In genomic region chr3:190699784-190700183, GRCh38 we compare ENCODE assay signal across 24 cellular contexts.
"Had no signal": no experiment of that assay in that cellular context is flagged by ENCODE, and none has a peak within 500 bp of the region (broad histone marks: within the 10 kb centered on the region; RNA-seq: fewer than 3 reads in every experiment).

No MANE protein-coding gene starts in this region.

- ATAC-seq: activated naive CD4-positive, alpha-beta T cell treated with anti-CD3 and anti-CD28 coated beads, Interleukin-2, amount 50 U/mL, for 72 hours; activated T-cell treated with anti-CD3 and anti-CD28 coated beads, Interleukin-2, amount 50 U/mL, for 72 hours; natural killer cell; right cardiac atrium; stimulated activated naive B cell treated with anti-CD40 and anti-IgM and Interleukin-4, amounts not matched to agents 10 μg/mL and 1 μg/mL and 100 μg/mL, for 72 hours had no signal

- H3K27me3 ChIP-seq: breast epithelium, esophagus squamous epithelium, stomach, thyroid gland had no signal

- H3K4me3 ChIP-seq: breast epithelium, esophagus squamous epithelium, left ventricle myocardium inferior, lung, stomach, thyroid gland had no signal

- H3K9me3 ChIP-seq: breast epithelium, esophagus squamous epithelium, left ventricle myocardium inferior, stomach, thyroid gland had no signal

- H3K4me1 ChIP-seq: breast epithelium, thyroid gland had no signal

- DNase-seq: activated CD4-positive, alpha-beta T cell treated with anti-CD3 and anti-CD28 coated beads for 4 hours; activated CD4-positive, alpha-beta T cell treated with anti-CD3 and anti-CD28 coated beads, Interleukin-2, amount 50 U/mL, for 4 hours; activated CD4-positive, CD25-positive, alpha-beta regulatory T cell; activated naive CD4-positive, alpha-beta T cell; activated T-cell treated with anti-CD3 and anti-CD28 coated beads for 4 hours; activated T-cell treated with anti-CD3 and anti-CD28 coated beads, Interleukin-2, amount 50 U/mL, for 72 hours; central memory CD4-positive, alpha-beta T cell; effector CD4-positive, alpha-beta T cell; esophagus squamous epithelium; left ventricle myocardium inferior; mesendoderm; natural killer cell; posterior cingulate gyrus; right cardiac atrium; stimulated activated CD4-positive, alpha-beta T cell treated with anti-CD3 and anti-CD28 coated beads, Interleukin-15, amount 100 ng/mL, for 24 hours; stimulated activated CD4-positive, alpha-beta T cell treated with anti-CD3 and anti-CD28 coated beads, Interleukin-2, amount 100 ng/mL, for 24 hours; stimulated activated naive B cell treated with anti-CD40 and anti-IgM and Interleukin-4, amounts not matched to agents 10 μg/mL and 1 μg/mL and 100 μg/mL, for 72 hours; stomach; T-helper 9 cell; thyroid gland had no signal

- H3K27ac ChIP-seq: breast epithelium, epithelial cell of prostate, esophagus squamous epithelium, left ventricle myocardium inferior, stomach, thyroid gland had no signal

- H3K36me3 ChIP-seq: breast epithelium, esophagus squamous epithelium, left ventricle myocardium inferior, stomach, thyroid gland had no signal
